31 cellular contexts compared by ENCODE assay signal in the genomic region with DNA sequence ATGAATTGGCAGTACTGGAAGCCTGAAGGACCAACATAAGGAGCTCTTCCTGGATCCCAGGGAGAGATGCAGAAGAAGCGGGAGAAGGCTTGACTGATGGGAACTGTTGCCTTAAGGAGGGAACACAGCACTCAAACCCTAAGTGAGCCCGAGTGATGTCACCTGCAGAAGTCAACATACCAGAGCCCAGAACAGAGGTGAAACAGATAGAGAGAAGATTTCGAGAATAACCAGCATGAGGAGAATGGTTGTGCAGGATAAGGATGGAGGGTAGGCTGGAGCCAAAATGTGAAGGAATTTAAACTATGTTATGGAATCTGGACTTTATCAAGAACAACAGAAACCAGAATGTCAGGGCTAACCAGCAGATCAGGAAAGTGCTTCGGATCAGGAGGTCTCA.
"Had no signal": no experiment of that assay in that cellular context is flagged by ENCODE, and none has a peak within 500 bp of the region (broad histone marks: within the 10 kb centered on the region; RNA-seq: fewer than 3 reads in every experiment).

No MANE protein-coding gene starts in this region.

- H3K4me1 Mint-ChIP-seq: naive B cell; naive thymus-derived CD8-positive, alpha-beta T cell; neural crest cell; stimulated activated memory B cell treated with anti-CD40 and anti-IgM and Interleukin-4, amounts not matched to agents 10 μg/mL and 1 μg/mL and 100 μg/mL, for 72 hours; stimulated activated naive CD8-positive, alpha-beta T cell treated with anti-CD3 and anti-CD28 coated beads, Interleukin-15, amount 100 ng/mL, for 72 hours had no signal

- H3K9ac ChIP-seq: parathyroid adenoma had no signal

- H3K4me3 Mint-ChIP-seq: naive B cell; naive thymus-derived CD8-positive, alpha-beta T cell; natural killer cell treated with Interleukin-12 subunit alpha and Interleukin-12 subunit beta and Interleukin-15 and Interleukin-18, amount 100 ng/mL, for 72 hours; nephron progenitor cell; neural crest cell; stimulated activated memory B cell treated with anti-CD40 and anti-IgM and Interleukin-4, amounts not matched to agents 10 μg/mL and 1 μg/mL and 100 μg/mL, for 72 hours; stimulated activated naive CD8-positive, alpha-beta T cell treated with anti-CD3 and anti-CD28 coated beads, Interleukin-15, amount 100 ng/mL, for 72 hours; type B pancreatic cell had no signal

- H3K4me3 ChIP-seq: ovary, psoas muscle, right lobe of liver, sigmoid colon, smooth muscle cell, spleen, thoracic aorta, thyroid gland, tibial nerve, upper lobe of right lung, uterus had no signal

- DNase-seq: naive B cell; naive thymus-derived CD8-positive, alpha-beta T cell; nephron progenitor cell; nucleus accumbens; ovary; psoas muscle; right cardiac atrium; right lobe of liver; sigmoid colon; spleen; stimulated activated CD4-positive, alpha-beta T cell treated with anti-CD3 and anti-CD28 coated beads, Interleukin-12 subunit alpha, Interleukin-12 subunit beta, amount 100 ng/mL, for 4 hours; stimulated activated CD4-positive, alpha-beta T cell treated with anti-CD3 and anti-CD28 coated beads, Interleukin-1b, Interleukin-23, amount 100 ng/mL, for 48 hours; stimulated activated CD4-positive, alpha-beta T cell treated with anti-CD3 and anti-CD28 coated beads, Interleukin-4, amount 100 ng/mL, for 1 hour; stimulated activated CD4-positive, alpha-beta T cell treated with anti-CD3 and anti-CD28 coated beads, Interleukin-4, amount 100 ng/mL, for 4 hours; stimulated activated CD8-positive, alpha-beta memory T cell treated with anti-CD3 and anti-CD28 coated beads, Interleukin-4, amount 100 ng/mL, for 48 hours; stimulated activated naive CD4-positive, alpha-beta T cell; stimulated activated naive CD8-positive, alpha-beta T cell treated with anti-CD3 and anti-CD28 coated beads, Interleukin-15, amount 100 ng/mL, for 72 hours; stimulated activated naive CD8-positive, alpha-beta T cell treated with anti-CD3 and anti-CD28 coated beads, Interleukin-15, Interleukin-2, amounts not matched to agents 100 U/mL and 50 U/mL, for 24 hours; thyroid gland; upper lobe of right lung; uterus had no signal

- H3K4me2 ChIP-seq: smooth muscle cell had no signal

- H2AFZ ChIP-seq: parathyroid adenoma had no signal

- H3K36me3 ChIP-seq: neutrophil, ovary, right lobe of liver, sigmoid colon, spleen, thoracic aorta, thyroid gland, tibial nerve, upper lobe of right lung, uterus had no signal

- H3K4me1 ChIP-seq: parathyroid adenoma, psoas muscle, right lobe of liver, sigmoid colon, spleen, thyroid gland, tibial nerve, upper lobe of right lung, uterus had no signal

- H3K27ac ChIP-seq: neutrophil, ovary, parathyroid adenoma, psoas muscle, right lobe of liver, sigmoid colon, spleen, thoracic aorta, thyroid gland, tibial nerve, upper lobe of right lung, uterus had no signal

- H3K9me3 Mint-ChIP-seq: type B pancreatic cell had no signal

- H3K27me3 Mint-ChIP-seq: naive B cell; naive thymus-derived CD8-positive, alpha-beta T cell; natural killer cell treated with Interleukin-12 subunit alpha and Interleukin-12 subunit beta and Interleukin-15 and Interleukin-18, amount 100 ng/mL, for 72 hours; progenitor cell of endocrine pancreas; stimulated activated memory B cell treated with anti-CD40 and anti-IgM and Interleukin-4, amounts not matched to agents 10 μg/mL and 1 μg/mL and 100 μg/mL, for 72 hours; stimulated activated naive CD8-positive, alpha-beta T cell treated with anti-CD3 and anti-CD28 coated beads, Interleukin-15, amount 100 ng/mL, for 72 hours; type B pancreatic cell had no signal

- H3K27ac Mint-ChIP-seq: naive B cell; naive thymus-derived CD8-positive, alpha-beta T cell; natural killer cell treated with Interleukin-12 subunit alpha and Interleukin-12 subunit beta and Interleukin-15 and Interleukin-18, amount 100 ng/mL, for 72 hours; nephron progenitor cell; progenitor cell of endocrine pancreas; stimulated activated memory B cell treated with anti-CD40 and anti-IgM and Interleukin-4, amounts not matched to agents 10 μg/mL and 1 μg/mL and 100 μg/mL, for 72 hours; stimulated activated naive CD8-positive, alpha-beta T cell treated with anti-CD3 and anti-CD28 coated beads, Interleukin-15, amount 100 ng/mL, for 72 hours; type B pancreatic cell had no signal

- ATAC-seq: naive thymus-derived CD8-positive, alpha-beta T cell; natural killer cell treated with Interleukin-12 subunit alpha and Interleukin-12 subunit beta and Interleukin-15 and Interleukin-18, amount 100 ng/mL, for 72 hours; psoas muscle; right cardiac atrium; right lobe of liver; stimulated activated memory B cell treated with anti-CD40 and anti-IgM and Interleukin-4, amounts not matched to agents 10 μg/mL and 1 μg/mL and 100 μg/mL, for 72 hours; stimulated activated naive CD8-positive, alpha-beta T cell treated with anti-CD3 and anti-CD28 coated beads, Interleukin-15, amount 100 ng/mL, for 72 hours; stimulated activated naive CD8-positive, alpha-beta T cell treated with anti-CD3 and anti-CD28 coated beads, Interleukin-15, Interleukin-2, amounts not matched to agents 100 U/mL and 50 U/mL, for 24 hours; upper lobe of right lung had no signal

- H3K27me3 ChIP-seq: neutrophil, ovary, right lobe of liver, sigmoid colon, spleen, thyroid gland, tibial nerve, upper lobe of right lung, uterus had no signal

- H3K9me3 ChIP-seq: neutrophil, ovary, psoas muscle, right lobe of liver, sigmoid colon, thoracic aorta, thyroid gland, tibial nerve, upper lobe of right lung, uterus had no signal

- H3K79me2 ChIP-seq: parathyroid adenoma had no signal

- H3K36me3 Mint-ChIP-seq: naive B cell; naive thymus-derived CD8-positive, alpha-beta T cell; natural killer cell treated with Interleukin-12 subunit alpha and Interleukin-12 subunit beta and Interleukin-15 and Interleukin-18, amount 100 ng/mL, for 72 hours; stimulated activated memory B cell treated with anti-CD40 and anti-IgM and Interleukin-4, amounts not matched to agents 10 μg/mL and 1 μg/mL and 100 μg/mL, for 72 hours; type B pancreatic cell had no signal
